ENCODE assay signal across 25 cellular contexts in the genomic region with DNA sequence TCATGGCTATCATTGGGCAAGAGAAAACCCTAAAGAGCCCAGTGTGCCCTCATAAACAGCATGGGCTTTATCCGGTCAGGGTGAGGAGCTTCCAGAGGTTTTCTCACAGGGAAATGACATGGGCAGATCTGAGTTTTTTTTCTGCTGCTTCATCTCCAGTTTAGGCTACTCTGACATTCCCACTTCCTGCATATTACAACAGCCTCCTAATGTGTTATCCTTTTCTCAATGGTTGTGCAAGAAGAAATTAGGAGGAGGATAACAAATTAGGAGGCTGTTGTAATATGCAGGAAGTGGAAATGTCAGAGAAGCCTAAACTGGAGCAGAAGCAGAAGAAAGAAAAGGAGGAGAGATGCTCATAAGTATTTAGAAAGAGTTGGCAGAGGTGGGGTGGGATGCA.
"Had no signal": no experiment of that assay in that cellular context is flagged by ENCODE, and none has a peak within 500 bp of the region (broad histone marks: within the 10 kb centered on the region; RNA-seq: fewer than 3 reads in every experiment).

No MANE protein-coding gene starts in this region.

- H3K36me3 ChIP-seq: esophagus muscularis mucosa, right lobe of liver, spleen, tibial nerve, upper lobe of right lung, vagina had no signal

- H3K9ac ChIP-seq: parathyroid adenoma had no signal

- H3K4me3 ChIP-seq: esophagus muscularis mucosa, hepatocyte, lung, psoas muscle, right lobe of liver, spleen, testis, tibial nerve, upper lobe of right lung, vagina had no signal

- H3K4me2 ChIP-seq: hepatocyte had no signal

- ATAC-seq: effector memory CD8-positive, alpha-beta T cell; foreskin keratinocyte; left colon; left ventricle myocardium superior; psoas muscle; right lobe of liver; stimulated activated memory B cell treated with anti-CD40 and anti-IgM and Interleukin-4, amounts not matched to agents 10 μg/mL and 1 μg/mL and 100 μg/mL, for 72 hours; upper lobe of right lung had no signal

- H3K27me3 ChIP-seq: esophagus muscularis mucosa, foreskin keratinocyte, hepatocyte, right lobe of liver, testis, tibial nerve, upper lobe of right lung, vagina had no signal

- H3K79me2 ChIP-seq: hepatocyte, parathyroid adenoma had no signal

- H2AFZ ChIP-seq: hepatocyte, parathyroid adenoma had no signal

- H3K9me3 ChIP-seq: esophagus muscularis mucosa, psoas muscle, right lobe of liver, spleen, testis, upper lobe of right lung, vagina had no signal

- DNase-seq: effector memory CD8-positive, alpha-beta T cell; foreskin keratinocyte; head of caudate nucleus; left colon; left ventricle myocardium superior; mesenchymal stem cell; midbrain; naive B cell; psoas muscle; retina; right lobe of liver; spleen; stimulated activated CD4-positive, alpha-beta T cell treated with anti-CD3 and anti-CD28 coated beads, Interleukin-15, amount 100 ng/mL, for 24 hours; stimulated activated CD4-positive, alpha-beta T cell treated with anti-CD3 and anti-CD28 coated beads, Interleukin-1b, Interleukin-23, amount 100 ng/mL, for 48 hours; stimulated activated CD4-positive, alpha-beta T cell treated with anti-CD3 and anti-CD28 coated beads, Interleukin-4, amount 100 ng/mL, for 24 hours; testis; upper lobe of right lung had no signal

- H3K27ac ChIP-seq: epithelial cell of prostate, esophagus muscularis mucosa, foreskin keratinocyte, hepatocyte, parathyroid adenoma, psoas muscle, right lobe of liver, spleen, testis, tibial nerve, upper lobe of right lung, vagina had no signal

- H3K4me1 ChIP-seq: esophagus muscularis mucosa, foreskin keratinocyte, parathyroid adenoma, psoas muscle, right lobe of liver, spleen, testis, tibial nerve, upper lobe of right lung, vagina had no signal
